Comparison of ENCODE assay signal across 9 cellular contexts in genomic region chr13:99269627-99270252, GRCh38. TPM values are rescaled to one million over a fixed set of nuclear protein-coding genes. Genes with fewer than 3 reads are reported as not detected.
A peak's percentile ranks its signal among the peaks of the same experiment; 100 is the strongest.
DNase-seq lines count a peak whose midpoint lies in the region; ATAC-seq and TF ChIP-seq lines count a peak whose summit lies in the region.
"Had no signal": no experiment of that assay in that cellular context is flagged by ENCODE, and none has a peak within 500 bp of the region (broad histone marks: within the 10 kb centered on the region; RNA-seq: fewer than 3 reads in every experiment).

No MANE protein-coding gene starts in this region.

- H3K27ac ChIP-seq in HCT116 (ENCODE audit: low read depth, low read length) = no peak overlapping the region

- peak; percentile 84 for TF ChIP-seq RAD21 in HCT116 (IDR thresholded peaks at IDR 0.05; ENCODE audit: low read depth)

- H3K27ac Mint-ChIP-seq in activated naive CD4-positive, alpha-beta T cell treated with anti-CD3 and anti-CD28 coated beads, Interleukin-2, amount 50 U/mL, for 24 hours = peak overlapping the region; percentile 51

- CTCF ChIA-PET in HCT116 (lab: Charles Lee) = interaction anchor here (0.8 to 6.7 kb wide), 23 partner anchors 10 to 177 kb away, joined by 3 to 90 read pairs (median 4); partner anchors contain the start of gene UBAC2

- H3K4me2 ChIP-seq in HCT116 (ENCODE audit: low read length) = no peak overlapping the region

- peaks cover 14% of the 10 kb centered on the region for H3K36me3 Mint-ChIP-seq in activated naive CD4-positive, alpha-beta T cell treated with anti-CD3 and anti-CD28 coated beads, Interleukin-2, amount 50 U/mL, for 24 hours

- POLR2A ChIA-PET in HCT116 (lab: Charles Lee) = interaction anchor here (1.0 kb wide), 1 partner anchor 69 kb away, joined by 3 read pairs; the partner anchor contains the start of gene UBAC2

- no peaks in the 10 kb centered on the region for H3K9me2 ChIP-seq in HCT116 (ENCODE audit: insufficient read depth)

- H3K27me3 ChIP-seq in HCT116 (ENCODE audit: insufficient read depth, low read length) = no peaks in the 10 kb centered on the region

- 0 out of 4 replicates have a peak, but pooled peaks cover 0 to 4% of the 10 kb centered on the region in 2 experiments for H3K36me3 ChIP-seq in HCT116 (ENCODE audit: control insufficient read depth in 1 of 2, insufficient read depth in 2 of 2, low read length in 2 of 2)

- peaks cover 30% of the 10 kb centered on the region for H3K79me2 ChIP-seq in HCT116 (ENCODE audit: insufficient read depth, low read length)

- no peaks in the 10 kb centered on the region for H3K9me3 Mint-ChIP-seq in activated naive CD4-positive, alpha-beta T cell treated with anti-CD3 and anti-CD28 coated beads, Interleukin-2, amount 50 U/mL, for 24 hours

- no peaks in the 10 kb centered on the region for H3K27me3 Mint-ChIP-seq in activated naive CD4-positive, alpha-beta T cell treated with anti-CD3 and anti-CD28 coated beads, Interleukin-2, amount 50 U/mL, for 24 hours

- intact Hi-C loops in HCT116 (cut with micrococcal nuclease) = loop anchor here (1.0 to 10.0 kb wide), 4 partner anchors 72 to 425 kb away; no protein-coding TSS in a partner anchor
- intact Hi-C loops in left cardiac atrium (cut with DNase I) = loop anchor here (1.0 to 5.0 kb wide), 3 partner anchors 98 to 168 kb away; no protein-coding TSS in a partner anchor

- peaks cover 71% of the 10 kb centered on the region for H3K4me1 Mint-ChIP-seq in activated naive CD4-positive, alpha-beta T cell treated with anti-CD3 and anti-CD28 coated beads, Interleukin-2, amount 50 U/mL, for 24 hours

- no peak overlapping the region for H3K4me3 Mint-ChIP-seq in activated naive CD4-positive, alpha-beta T cell treated with anti-CD3 and anti-CD28 coated beads, Interleukin-2, amount 50 U/mL, for 24 hours

- no peaks in the 10 kb centered on the region for H3K9me3 ChIP-seq in HCT116 (ENCODE audit: control insufficient read depth in 1 of 2, insufficient read depth in 1 of 2, low read depth in 1 of 2, low read length in 2 of 2)

- H3K4me1 ChIP-seq in HCT116 (ENCODE audit: control insufficient read depth in 1 of 2, insufficient read depth in 2 of 2, low read length in 2 of 2) = no peaks in the 10 kb centered on the region; a peak in 1 of 4 replicates

- ATAC-seq in HCT116 (peak; percentile 78), left cardiac atrium (peak; percentile 64 to 73)

- RAD21 ChIA-PET in HCT116 (lab: Charles Lee; ENCODE audit: low non-redundant PET in 1 of 2, low total read pairs in 2 of 2, uncharacterized antibody in 2 of 2, unreplicated experiment in 2 of 2) = interaction anchor here (0.7 to 1.5 kb wide), 2 partner anchors 167 kb away, joined by 3 to 6 read pairs; no protein-coding TSS in a partner anchor

- no TSS peak for BruUV-seq in HCT116 (replicated peaks; lab: Mats Ljungman, UMichigan)

- no peak overlapping the region for H3K9ac ChIP-seq in HCT116 (ENCODE audit: low read length)

- no peak for TF ChIP-seq POLR2A in HCT116 (IDR thresholded peaks at IDR 0.05; ENCODE audit: borderline replicate concordance, extremely low read depth, insufficient read depth, insufficient read length)
- no peak for TF ChIP-seq POLR2A in NB4 (IDR thresholded peaks at IDR 0.05; ENCODE audit: extremely low read depth, insufficient read length)

- peak; percentile 35 for DNase-seq in stimulated activated CD4-positive, alpha-beta T cell treated with anti-CD3 and anti-CD28 coated beads, Interleukin-4, amount 100 ng/mL, for 24 hours
- DNase-seq in stimulated activated CD4-positive, alpha-beta T cell treated with anti-CD3 and anti-CD28 coated beads, Interleukin-2, amount 100 ng/mL, for 48 hours = no peak
- DNase-seq in HCT116 (ENCODE audit: low read depth, low spot score) (peak; percentile 38), NB4 (ENCODE audit: low read depth) (peak; percentile 65), left cardiac atrium (no peak), smooth muscle cell of the brain vasculature (ENCODE audit: low read depth, low spot score) (peak; percentile 23), T1000 (lab: John Stamatoyannopoulos, UW) (no peak)

- no peaks in the 10 kb centered on the region for H4K20me1 ChIP-seq in HCT116 (ENCODE audit: insufficient read depth)

- H2AFZ ChIP-seq in HCT116 (ENCODE audit: low read depth, low read length, poor library complexity, severe bottlenecking) = no peak overlapping the region

- TF ChIP-seq CTCF in HCT116 (IDR thresholded peaks at IDR 0.05 in 2 of 3, conservative IDR thresholded peaks at IDR 0.05 in 1 of 3; ENCODE audit: borderline replicate concordance in 1 of 3, insufficient read depth in 1 of 3, low read depth in 2 of 3, low read length in 2 of 3) (peak; percentile 66 to 97 (median 75)), NB4 (IDR thresholded peaks at IDR 0.05; ENCODE audit: low read depth, low read length) (peak; percentile 47)

- H3K4me3 ChIP-seq in HCT116 (replicated peaks in 1 of 2; ENCODE audit: low read depth in 1 of 2, low read length in 2 of 2) (no peak overlapping the region), NB4 (ENCODE audit: low read depth, low read length) (no peak overlapping the region)
- H3K4me3 ChIP-seq: skin epidermis had no signal

TF ChIP-seq in HCT116, 20 proteins besides CTCF, POLR2A, EP300 and RAD21:
- TF ChIP-seq CEBPB (IDR thresholded peaks at IDR 0.05; ENCODE audit: low read depth) = no peak
- TF ChIP-seq POLR2AphosphoS5 (IDR thresholded peaks at IDR 0.05; ENCODE audit: low read depth, low read length) = no peak
- TF ChIP-seq TCF7L2 (IDR thresholded peaks at IDR 0.05; ENCODE audit: borderline replicate concordance, extremely low read depth, insufficient read depth, insufficient read length) = no peak
- TF ChIP-seq EZH2 (IDR thresholded peaks at IDR 0.05) = no peak
- TF ChIP-seq ZFX (IDR thresholded peaks at IDR 0.05) = no peak
- no peak for TF ChIP-seq EZH2phosphoT487 (IDR thresholded peaks at IDR 0.05; ENCODE audit: borderline replicate concordance)
- no peak for TF ChIP-seq EGR1 (IDR thresholded peaks at IDR 0.05; ENCODE audit: low read depth)
- TF ChIP-seq FOSL1 (IDR thresholded peaks at IDR 0.05; ENCODE audit: low read depth) = no peak
- no peak for TF ChIP-seq SP1 (IDR thresholded peaks at IDR 0.05; ENCODE audit: low read depth)
- no peak for TF ChIP-seq SIN3A (IDR thresholded peaks at IDR 0.05; ENCODE audit: low read depth)
- TF ChIP-seq ELF1 (IDR thresholded peaks at IDR 0.05; ENCODE audit: borderline replicate concordance, low read depth) = no peak
- TF ChIP-seq, protein P1, sequence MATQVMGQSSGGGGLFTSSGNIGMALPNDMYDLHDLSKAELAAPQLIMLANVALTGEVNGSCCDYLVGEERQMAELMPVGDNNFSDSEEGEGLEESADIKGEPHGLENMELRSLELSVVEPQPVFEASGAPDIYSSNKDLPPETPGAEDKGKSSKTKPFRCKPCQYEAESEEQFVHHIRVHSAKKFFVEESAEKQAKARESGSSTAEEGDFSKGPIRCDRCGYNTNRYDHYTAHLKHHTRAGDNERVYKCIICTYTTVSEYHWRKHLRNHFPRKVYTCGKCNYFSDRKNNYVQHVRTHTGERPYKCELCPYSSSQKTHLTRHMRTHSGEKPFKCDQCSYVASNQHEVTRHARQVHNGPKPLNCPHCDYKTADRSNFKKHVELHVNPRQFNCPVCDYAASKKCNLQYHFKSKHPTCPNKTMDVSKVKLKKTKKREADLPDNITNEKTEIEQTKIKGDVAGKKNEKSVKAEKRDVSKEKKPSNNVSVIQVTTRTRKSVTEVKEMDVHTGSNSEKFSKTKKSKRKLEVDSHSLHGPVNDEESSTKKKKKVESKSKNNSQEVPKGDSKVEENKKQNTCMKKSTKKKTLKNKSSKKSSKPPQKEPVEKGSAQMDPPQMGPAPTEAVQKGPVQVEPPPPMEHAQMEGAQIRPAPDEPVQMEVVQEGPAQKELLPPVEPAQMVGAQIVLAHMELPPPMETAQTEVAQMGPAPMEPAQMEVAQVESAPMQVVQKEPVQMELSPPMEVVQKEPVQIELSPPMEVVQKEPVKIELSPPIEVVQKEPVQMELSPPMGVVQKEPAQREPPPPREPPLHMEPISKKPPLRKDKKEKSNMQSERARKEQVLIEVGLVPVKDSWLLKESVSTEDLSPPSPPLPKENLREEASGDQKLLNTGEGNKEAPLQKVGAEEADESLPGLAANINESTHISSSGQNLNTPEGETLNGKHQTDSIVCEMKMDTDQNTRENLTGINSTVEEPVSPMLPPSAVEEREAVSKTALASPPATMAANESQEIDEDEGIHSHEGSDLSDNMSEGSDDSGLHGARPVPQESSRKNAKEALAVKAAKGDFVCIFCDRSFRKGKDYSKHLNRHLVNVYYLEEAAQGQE (IDR thresholded peaks at IDR 0.05; ENCODE audit: low read depth) = no peak
- TF ChIP-seq CBX3 (IDR thresholded peaks at IDR 0.05; ENCODE audit: low read depth) = no peak
- no peak for TF ChIP-seq ZNF274 (IDR thresholded peaks at IDR 0.05; ENCODE audit: low read depth, low read length)
- no peak for TF ChIP-seq JUND (IDR thresholded peaks at IDR 0.05)
- TF ChIP-seq, protein P2, sequence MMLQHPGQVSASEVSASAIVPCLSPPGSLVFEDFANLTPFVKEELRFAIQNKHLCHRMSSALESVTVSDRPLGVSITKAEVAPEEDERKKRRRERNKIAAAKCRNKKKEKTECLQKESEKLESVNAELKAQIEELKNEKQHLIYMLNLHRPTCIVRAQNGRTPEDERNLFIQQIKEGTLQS (IDR thresholded peaks at IDR 0.05) = no peak
- TF ChIP-seq SRF (IDR thresholded peaks at IDR 0.05; ENCODE audit: low read depth) = no peak
- TF ChIP-seq MAX (IDR thresholded peaks at IDR 0.05) = no peak
- no peak for TF ChIP-seq YY1 (IDR thresholded peaks at IDR 0.05; ENCODE audit: extremely low read depth, insufficient replicate concordance, low read depth, low read length)

RNA-seq across cellular contexts. Expression of gene GPR18, which starts 11.6 kb away (rescaled TPM):
- total RNA-seq in HCT116 (2021; ENCODE audit: unreplicated experiment) (not detected), left cardiac atrium (not detected)
- 0.05 and 0.09 TPM in 2 replicates for polyA plus RNA-seq in HCT116 (2012)

RNA-seq across cellular contexts. Expression of gene GPR183, which starts 37.5 kb away (rescaled TPM):
- total RNA-seq in HCT116 (2021; ENCODE audit: unreplicated experiment) (0.30 TPM), left cardiac atrium (10 to 100 TPM in 1 of 2 donors, 1 to 10 TPM in 1; 6.0 to 14.8 TPM)
- polyA plus RNA-seq in HCT116 (2012) = 0.13 and 0.19 TPM in 2 replicates

Comparison
In these comparisons a context has a peak if more than half of its experiments do, and no peak if none do; other contexts are left out.
1. DNase-seq: peak in stimulated activated CD4-positive, alpha-beta T cell treated with anti-CD3 and anti-CD28 coated beads, Interleukin-4, amount 100 ng/mL, for 24 hours (single experiment), HCT116 (single experiment), NB4 (single experiment) and smooth muscle cell of the brain vasculature (single experiment); none in stimulated activated CD4-positive, alpha-beta T cell treated with anti-CD3 and anti-CD28 coated beads, Interleukin-2, amount 100 ng/mL, for 48 hours (0 of 2), left cardiac atrium (single experiment) and T1000 (single experiment).